13 cellular contexts compared by ENCODE assay signal in genomic region chr6:110699780-110700179, GRCh38.
DNase-seq lines count a peak whose midpoint lies in the region; ATAC-seq and TF ChIP-seq lines count a peak whose summit lies in the region.
"Had no signal": no experiment of that assay in that cellular context is flagged by ENCODE, and none has a peak within 500 bp of the region (broad histone marks: within the 10 kb centered on the region; RNA-seq: fewer than 3 reads in every experiment).

No MANE protein-coding gene starts in this region.

- in situ Hi-C loops in mammary epithelial cell (cut with MboI; ENCODE audit: low sequenced_read_pairs in 2 of 2), result loop anchor here in 1 of 2 donors (25.0 kb wide), 1 partner anchor 188 kb away; no protein-coding TSS in a partner anchor

- H3K27ac ChIP-seq in GM23338 (ENCODE audit: low read depth) (no peak overlapping the region), mammary epithelial cell (ENCODE audit: insufficient read depth, low read depth, low read length) (peak overlapping the region; percentile 73), trophoblast cell (ENCODE audit: low read depth, low read length) (no peak overlapping the region)
- H3K27ac ChIP-seq: BLaER1 treated with 17β-estradiol and CSF1 and Interleukin-3, amounts not matched to agents 10 nM and 100 nM had no signal

- peaks cover 3% of the 10 kb centered on the region for H3K27me3 Mint-ChIP-seq in GM23338 (ENCODE audit: insufficient read depth, low read depth, poor library complexity)

- H3K27me3 ChIP-seq in GM23338 (ENCODE audit: insufficient read depth) (no peaks in the 10 kb centered on the region), mammary epithelial cell (ENCODE audit: insufficient read depth, low read length) (no peaks in the 10 kb centered on the region), trophoblast cell (ENCODE audit: insufficient read depth, low read length) (no peaks in the 10 kb centered on the region)
- H3K27me3 ChIP-seq: BLaER1 treated with 17β-estradiol and CSF1 and Interleukin-3, amounts not matched to agents 10 nM and 100 nM had no signal

- CTCF ChIA-PET in mammary epithelial cell (lab: Charles Lee; ENCODE audit: low non-redundant PET), result interaction anchor here (0.6 kb wide), 2 partner anchors 172 to 245 kb away, joined by 3 read pairs; no protein-coding TSS in a partner anchor

- dilution Hi-C loops in mammary epithelial cell (cut with HindIII; ENCODE audit: low sequenced_read_pairs), result no loop called here

- no peak overlapping the region for H3K23ac ChIP-seq in trophoblast cell (ENCODE audit: low read length)

- H4K12ac ChIP-seq in trophoblast cell (ENCODE audit: low read depth, low read length), result no peak overlapping the region

- H3K4ac ChIP-seq in trophoblast cell (ENCODE audit: low read depth, low read length), result no peak overlapping the region

- H3K14ac ChIP-seq in trophoblast cell (ENCODE audit: low read length), result no peak overlapping the region

- H3K36me3 ChIP-seq in GM23338 (ENCODE audit: insufficient read depth), result no peaks in the 10 kb centered on the region
- H3K36me3 ChIP-seq in mammary epithelial cell (ENCODE audit: insufficient read depth, low read length), result no peaks in the 10 kb centered on the region
- H3K36me3 ChIP-seq in trophoblast cell (ENCODE audit: control insufficient read depth in 1 of 2, insufficient read depth in 2 of 2, low read length in 2 of 2), result no peaks in the 10 kb centered on the region

- H3K79me1 ChIP-seq in trophoblast cell (ENCODE audit: low read length), result peaks cover 2% of the 10 kb centered on the region

- H2BK5ac ChIP-seq in trophoblast cell (ENCODE audit: low read depth, low read length, poor library complexity), result no peak overlapping the region

- 91% methylated on average over 3 of the region's 3 CpGs for WGBS in mammary epithelial cell (ENCODE audit: low coverage, missing lambda C conversion rate)
- no CpG with 5 or more reads among the region's 3 CpGs for WGBS in trophoblast cell (ENCODE audit: extremely low coverage, insufficient coverage, insufficient read length)

- H3K9me2 ChIP-seq in GM23338 (ENCODE audit: insufficient read depth), result no peaks in the 10 kb centered on the region

- H2BK120ac ChIP-seq in trophoblast cell (ENCODE audit: insufficient read depth, low read length, poor library complexity), result no peak overlapping the region

- H3K4me1 ChIP-seq in GM23338 (ENCODE audit: insufficient read depth) (no peaks in the 10 kb centered on the region), mammary epithelial cell (ENCODE audit: insufficient read depth, low read length) (peaks cover 13% of the 10 kb centered on the region), trophoblast cell (ENCODE audit: control insufficient read depth in 1 of 2, insufficient read depth in 2 of 2, low read length in 2 of 2) (no peaks in the 10 kb centered on the region)

- H3K9ac ChIP-seq in mammary epithelial cell (ENCODE audit: insufficient read depth, low read length) (no peak overlapping the region), trophoblast cell (ENCODE audit: low read length) (no peak overlapping the region)
- H3K9ac ChIP-seq: BLaER1 treated with 17β-estradiol and CSF1 and Interleukin-3, amounts not matched to agents 10 nM and 100 nM had no signal

- TF ChIP-seq CTCF in GM23338 (conservative IDR thresholded peaks at IDR 0.05; ENCODE audit: low read depth in 2 of 2) (no peak), mammary epithelial cell (conservative IDR thresholded peaks at IDR 0.05 in 1 of 2, IDR thresholded peaks at IDR 0.05 in 1 of 2; ENCODE audit: extremely low read depth in 1 of 2, insufficient read depth in 1 of 2, low read depth in 1 of 2, low read length in 2 of 2) (no peak)

- no peak overlapping the region for H3K18ac ChIP-seq in trophoblast cell (ENCODE audit: low read length)

- no TSS peak for BruUV-seq in mammary epithelial cell (replicated peaks; lab: Mats Ljungman, UMichigan)

- DNase-seq in GM23338 (ENCODE audit: low spot score) (peak; percentile 28), NCI-H146 treated with DMSO at 0.1 percent for 48 hours (lab: John Stamatoyannopoulos, UW; ENCODE audit: unreplicated experiment) (peak; percentile 32), mammary epithelial cell (no peak), trophoblast cell (no peak), HUDEP-2 (lab: John Stamatoyannopoulos, UW; ENCODE audit: unreplicated experiment in 76 of 76) (no peak), GM19238 (ENCODE audit: insufficient read length, low spot score) (no peak), NCI-H526 treated with DMSO at 0.1 percent for 48 hours (lab: John Stamatoyannopoulos, UW) (no peak)
- DNase-seq: H9, NCI-H1436 treated with DMSO at 0.1 percent for 48 hours, NCI-H526, Right ventricle myocardium superior had no signal

- no peak overlapping the region for H3K27ac Mint-ChIP-seq in GM23338
- H3K27ac Mint-ChIP-seq: H9; T-helper 2 cell treated with Interferon-gamma antibody and Interleukin-4, amounts not matched to agents 5 μg/mL and 100 μg/mL, for 36 hours had no signal

- H3K9me3 ChIP-seq in mammary epithelial cell (replicated peaks; ENCODE audit: insufficient read depth, low read length) (no peaks in the 10 kb centered on the region), trophoblast cell (ENCODE audit: insufficient read depth, low read depth, low read length) (no peaks in the 10 kb centered on the region)

- no peak overlapping the region for H2AK5ac ChIP-seq in trophoblast cell (ENCODE audit: low read length)

- intact Hi-C loops in mammary epithelial cell (cut with micrococcal nuclease), result loop anchor here (1.0 to 5.0 kb wide), 2 partner anchors 118 to 175 kb away; partner anchors contain the start of genes AMD1 and CDK19

- peak; percentile 58; the same call in 2 of the 3 replicates for ATAC-seq in GM23338

- peaks cover 12% of the 10 kb centered on the region; the same call in 2 of the 3 replicates for H3K36me3 Mint-ChIP-seq in GM23338 (ENCODE audit: low read depth)

- H3K79me2 ChIP-seq in GM23338 (replicated peaks; ENCODE audit: insufficient read depth), result peaks cover 7% of the 10 kb centered on the region; the same call in 1 of the 2 replicates
- no peaks in the 10 kb centered on the region for H3K79me2 ChIP-seq in mammary epithelial cell (ENCODE audit: insufficient read depth, low read length)
- no peaks in the 10 kb centered on the region for H3K79me2 ChIP-seq in trophoblast cell (ENCODE audit: control insufficient read depth, insufficient read depth, low read length, poor library complexity)

- H3K4me2 ChIP-seq in GM23338 (no peak overlapping the region), mammary epithelial cell (ENCODE audit: insufficient read depth, low read depth, low read length) (peak overlapping the region; percentile 63), trophoblast cell (ENCODE audit: low read length) (no peak overlapping the region)
- H3K4me2 ChIP-seq: BLaER1 treated with 17β-estradiol and CSF1 and Interleukin-3, amounts not matched to agents 10 nM and 100 nM had no signal

- H4K20me1 ChIP-seq in GM23338 (replicated peaks; ENCODE audit: insufficient read depth) (peaks cover 3% of the 10 kb centered on the region; the same call in 1 of the 2 replicates), mammary epithelial cell (ENCODE audit: insufficient read depth, low read length) (no peaks in the 10 kb centered on the region)

- H3K4me3 ChIP-seq in GM23338 (no peak overlapping the region), mammary epithelial cell (replicated peaks in 1 of 3; ENCODE audit: insufficient read depth in 1 of 3, low read depth in 2 of 3, low read length in 3 of 3) (no peak overlapping the region), trophoblast cell (ENCODE audit: low read depth, low read length) (no peak overlapping the region)
- H3K4me3 ChIP-seq: BLaER1 treated with 17β-estradiol and CSF1 and Interleukin-3, amounts not matched to agents 10 nM and 100 nM had no signal

- no peak overlapping the region for H4K8ac ChIP-seq in trophoblast cell (ENCODE audit: low read depth, low read length)

- no peak overlapping the region for H3K4me3 Mint-ChIP-seq in GM23338
- H3K4me3 Mint-ChIP-seq: H9; T-helper 2 cell treated with Interferon-gamma antibody and Interleukin-4, amounts not matched to agents 5 μg/mL and 100 μg/mL, for 36 hours had no signal

- H4K91ac ChIP-seq in trophoblast cell (ENCODE audit: low read depth, low read length), result peak overlapping the region; percentile 80

- no peaks in the 10 kb centered on the region for H3F3A ChIP-seq in GM23338 (replicated peaks; ENCODE audit: low read depth)

- H3K4me1 Mint-ChIP-seq in GM23338, result no peaks in the 10 kb centered on the region

- no peak overlapping the region for H2BK12ac ChIP-seq in trophoblast cell (ENCODE audit: low read length)

- H3K9me3 Mint-ChIP-seq in GM23338, result 0 out of 3 replicates have a peak, but pooled peaks cover 8% of the 10 kb centered on the region

- H2AFZ ChIP-seq in GM23338, result no peak overlapping the region
- no peak overlapping the region for H2AFZ ChIP-seq in mammary epithelial cell (ENCODE audit: low read depth, low read length)
- H2AFZ ChIP-seq in trophoblast cell (ENCODE audit: insufficient read depth, low read length, poor library complexity), result no peak overlapping the region

TF ChIP-seq in GM23338, 12 proteins besides CTCF, POLR2A, EP300 and RAD21 (continues in another document):
- TF ChIP-seq CREB1 (CRISPR knock-in tag; IDR thresholded peaks at IDR 0.05; ENCODE audit: low read depth), result no peak
- TF ChIP-seq POLR2AphosphoS5 (IDR thresholded peaks at IDR 0.05; ENCODE audit: low read depth), result no peak
- no peak for TF ChIP-seq EZH2 (IDR thresholded peaks at IDR 0.05; ENCODE audit: low read depth, unreplicated experiment)
- TF ChIP-seq NANOG (IDR thresholded peaks at IDR 0.05; ENCODE audit: borderline replicate concordance), result no peak
- TF ChIP-seq JUNB (IDR thresholded peaks at IDR 0.05; ENCODE audit: unreplicated experiment), result no peak
- TF ChIP-seq STAT1 (IDR thresholded peaks at IDR 0.05; ENCODE audit: unreplicated experiment), result no peak

Comparison
In these comparisons a context has a peak if more than half of its experiments do, and no peak if none do; other contexts are left out.
1. DNase-seq: peak in GM23338 (single experiment) and NCI-H146 treated with DMSO at 0.1 percent for 48 hours (single experiment); none in mammary epithelial cell (single experiment), trophoblast cell (0 of 2), HUDEP-2 (0 of 76), GM19238 (single experiment) and NCI-H526 treated with DMSO at 0.1 percent for 48 hours (single experiment).